22 cellular contexts compared by ENCODE assay signal in genomic region chr2:126953483-126953882, GRCh38. TPM values are rescaled to one million over a fixed set of nuclear protein-coding genes. Genes with fewer than 3 reads are reported as not detected.
"Had no signal": no experiment of that assay in that cellular context is flagged by ENCODE, and none has a peak within 500 bp of the region (broad histone marks: within the 10 kb centered on the region; RNA-seq: fewer than 3 reads in every experiment).

No MANE protein-coding gene starts in this region.

- H3K27me3 ChIP-seq: cardiac muscle cell, tibial nerve, uterus had no signal

- H3K4me1 ChIP-seq: esophagus squamous epithelium, heart right ventricle, prostate gland, tibial nerve, uterus had no signal

- ATAC-seq: activated CD4-positive, alpha-beta T cell treated with anti-CD3 and anti-CD28 coated beads for 36 hours; activated CD8-positive, alpha-beta memory T cell treated with anti-CD3 and anti-CD28 coated beads, Interleukin-2, amount 10 ng/mL, durations not matched to agents 7 days and 5 days; heart right ventricle; right cardiac atrium; stimulated activated naive CD8-positive, alpha-beta T cell treated with anti-CD3 and anti-CD28 coated beads, Interleukin-15, Interleukin-2, amounts not matched to agents 100 U/mL and 50 U/mL, for 24 hours; WTC11 had no signal

- DNase-seq: activated CD4-positive, alpha-beta memory T cell treated with anti-CD3 and anti-CD28 coated beads, Interleukin-2, amount 10 ng/mL, durations not matched to agents 7 days and 5 days; activated CD4-positive, alpha-beta T cell treated with anti-CD3 and anti-CD28 coated beads for 36 hours; activated CD8-positive, alpha-beta memory T cell treated with anti-CD3 and anti-CD28 coated beads, Interleukin-2, amount 10 ng/mL, durations not matched to agents 7 days and 5 days; activated naive CD4-positive, alpha-beta T cell; activated naive CD8-positive, alpha-beta T cell treated with anti-CD3 and anti-CD28 coated beads for 36 hours; amniotic stem cell; dermis blood vessel endothelial cell; effector memory CD4-positive, alpha-beta T cell; esophagus squamous epithelium; heart right ventricle; right cardiac atrium; stimulated activated naive CD8-positive, alpha-beta T cell treated with anti-CD3 and anti-CD28 coated beads, Interleukin-15, Interleukin-2, amounts not matched to agents 100 U/mL and 50 U/mL, for 24 hours; uterus had no signal

- H3K36me3 ChIP-seq: cardiac muscle cell, esophagus squamous epithelium, heart right ventricle, prostate gland, tibial nerve, uterus had no signal

- H3K4me3 ChIP-seq: cardiac muscle cell, esophagus squamous epithelium, heart right ventricle, prostate gland, skin epidermis, tibial nerve, uterus had no signal

- H3K9me3 ChIP-seq: esophagus squamous epithelium, prostate gland, uterus had no signal

- H3K27ac ChIP-seq: cardiac muscle cell, esophagus squamous epithelium, heart right ventricle, prostate gland, skin epidermis, tibial nerve, uterus had no signal

RNA-seq across cellular contexts. Expression of gene TEX51, which starts 54.8 kb away (rescaled TPM):
- total RNA-seq: activated CD4-positive, alpha-beta memory T cell treated with anti-CD3 and anti-CD28 coated beads, Interleukin-2, amount 10 ng/mL, durations not matched to agents 7 days and 5 days; activated CD4-positive, alpha-beta T cell treated with anti-CD3 and anti-CD28 coated beads for 36 hours; activated CD8-positive, alpha-beta memory T cell treated with anti-CD3 and anti-CD28 coated beads, Interleukin-2, amount 10 ng/mL, durations not matched to agents 7 days and 5 days; activated naive CD8-positive, alpha-beta T cell treated with anti-CD3 and anti-CD28 coated beads for 36 hours; cardiac muscle cell; dermis blood vessel endothelial cell; endothelial cell of umbilical vein; esophagus squamous epithelium; heart right ventricle; liver; naive thymus-derived CD8-positive, alpha-beta T cell; osteocyte; right cardiac atrium; tibial nerve; uterus; WTC11 had no signal
- polyA plus RNA-seq: cardiac muscle cell; endothelial cell of umbilical vein; heart right ventricle; liver; naive thymus-derived CD8-positive, alpha-beta T cell; right cardiac atrium had no signal
